In genomic region chr20:33187491-33187890, GRCh38 we compare ENCODE assay signal across 10 cellular contexts. TPM values are rescaled to one million over a fixed set of nuclear protein-coding genes. Genes with fewer than 3 reads are reported as not detected.
"Had no signal": no experiment of that assay in that cellular context is flagged by ENCODE, and none has a peak within 500 bp of the region (broad histone marks: within the 10 kb centered on the region; RNA-seq: fewer than 3 reads in every experiment).

No MANE protein-coding gene starts in this region.

- H3K36me3 ChIP-seq: HAP-1 had no signal

- H3K9me3 ChIP-seq: HAP-1 had no signal

- H3K4me3 ChIP-seq: GM23248, HAP-1, K562 had no signal

- ATAC-seq: HCT116, K562 had no signal

- H3K9ac ChIP-seq: GM23248 had no signal

- H2AFZ ChIP-seq: GM23248 had no signal

- H3K27ac ChIP-seq: GM23248, HL-60 had no signal

- FAIRE-seq: K562 had no signal

- H3K4me1 ChIP-seq: HAP-1 had no signal

- DNase-seq: GM23248, GOT3, H7, HFFc6, IMR-90, KG1 had no signal

RNA-seq across cellular contexts. Expression of gene BPIFA2, which starts 19.5 kb away (rescaled TPM):
- polyA plus RNA-seq: GM23248, IMR-90, K562 had no signal

RNA-seq across cellular contexts. Expression of gene BPIFA3, which starts 29.7 kb away (rescaled TPM):
- polyA plus RNA-seq: GM23248, IMR-90, K562 had no signal

RNA-seq across cellular contexts. Expression of gene BPIFA1, which starts 48.3 kb away (rescaled TPM):
- polyA plus RNA-seq: GM23248, IMR-90, K562 had no signal
